27 cellular contexts compared by ENCODE assay signal in the genomic region with DNA sequence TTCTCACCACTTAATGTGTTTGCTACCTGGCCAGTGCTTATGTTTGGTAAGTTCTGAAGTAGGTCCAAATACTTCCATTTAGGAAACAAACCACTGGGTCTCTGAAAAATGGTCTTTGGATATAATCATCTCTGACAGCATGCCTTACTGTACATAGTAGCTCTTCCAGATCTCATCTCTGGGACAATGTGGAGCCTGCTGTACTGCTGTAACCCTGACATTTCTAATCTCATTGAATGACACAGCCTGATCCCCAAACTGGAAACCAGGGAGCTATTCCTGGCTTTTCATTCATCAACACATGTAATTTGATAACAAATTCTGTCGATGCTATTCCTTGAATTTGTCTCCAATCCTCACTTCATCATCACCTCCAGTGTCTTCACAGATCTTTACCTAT.
"Had no signal": no experiment of that assay in that cellular context is flagged by ENCODE, and none has a peak within 500 bp of the region (broad histone marks: within the 10 kb centered on the region; RNA-seq: fewer than 3 reads in every experiment).

No MANE protein-coding gene starts in this region.

- H3K4me3 ChIP-seq: stomach, suprapubic skin, testis, thoracic aorta, thyroid gland, tibial artery, tibial nerve, transverse colon, upper lobe of left lung, upper lobe of right lung, uterus, vagina had no signal

- DNase-seq: stimulated activated CD4-positive, alpha-beta T cell treated with anti-CD3 and anti-CD28 coated beads, Interleukin-2, amount 100 ng/mL, for 48 hours; stimulated activated CD4-positive, alpha-beta T cell treated with anti-CD3 and anti-CD28 coated beads, Interleukin-4, amount 100 ng/mL, for 1 hour; stimulated activated CD4-positive, alpha-beta T cell treated with anti-CD3 and anti-CD28 coated beads, Interleukin-4, amount 100 ng/mL, for 24 hours; stimulated activated CD4-positive, alpha-beta T cell treated with anti-CD3 and anti-CD28 coated beads, Interleukin-4, amount 100 ng/mL, for 4 hours; stimulated activated CD8-positive, alpha-beta memory T cell treated with anti-CD3 and anti-CD28 coated beads, Interleukin-4, amount 100 ng/mL, for 48 hours; stimulated activated naive B cell treated with anti-CD40 and anti-IgM and Interleukin-4, amounts not matched to agents 10 μg/mL and 1 μg/mL and 100 μg/mL, for 72 hours; stimulated activated naive CD4-positive, alpha-beta T cell; stimulated activated naive CD4-positive, alpha-beta T cell treated with Interleukin-2 at 50 U/mL for 16 hours; stimulated activated naive CD8-positive, alpha-beta T cell treated with anti-CD3 and anti-CD28 coated beads, Interleukin-15, amount 100 ng/mL, for 72 hours; stimulated activated naive CD8-positive, alpha-beta T cell treated with anti-CD3 and anti-CD28 coated beads, Interleukin-15, Interleukin-2, amounts not matched to agents 100 U/mL and 50 U/mL, for 24 hours; stomach; substantia nigra; testis; thyroid gland; tibial artery; transverse colon; trophoblast cell; upper lobe of left lung; upper lobe of right lung; uterus had no signal

- H3K4me1 ChIP-seq: testis, thyroid gland, tibial artery, transverse colon, uterus, vagina had no signal

- H3K9me3 ChIP-seq: stomach, suprapubic skin, testis, thoracic aorta, thyroid gland, tibial nerve, upper lobe of left lung, upper lobe of right lung, uterus, vagina had no signal

- ATAC-seq: stimulated activated effector memory CD8-positive, alpha-beta T cell treated with anti-CD3 and anti-CD28 coated beads, Interleukin-12 subunit alpha, Interleukin-12 subunit beta, amount 100 ng/mL, for 72 hours; stimulated activated memory B cell treated with anti-CD40 and anti-IgM and Interleukin-4, amounts not matched to agents 10 μg/mL and 1 μg/mL and 100 μg/mL, for 72 hours; stimulated activated naive CD8-positive, alpha-beta T cell treated with anti-CD3 and anti-CD28 coated beads, Interleukin-15, amount 100 ng/mL, for 72 hours; stimulated activated naive CD8-positive, alpha-beta T cell treated with anti-CD3 and anti-CD28 coated beads, Interleukin-15, Interleukin-2, amounts not matched to agents 100 U/mL and 50 U/mL, for 24 hours; upper lobe of right lung had no signal

- H3K36me3 ChIP-seq: stomach, suprapubic skin, thoracic aorta, thyroid gland, tibial artery, tibial nerve, transverse colon, upper lobe of right lung, uterus had no signal

- H3K27ac ChIP-seq: stomach, suprapubic skin, testis, thoracic aorta, thyroid gland, tibial artery, tibial nerve, transverse colon, upper lobe of left lung, upper lobe of right lung, uterus, vagina had no signal

- H3K27me3 ChIP-seq: stomach, suprapubic skin, testis, thyroid gland, tibial artery, tibial nerve, transverse colon, upper lobe of left lung, upper lobe of right lung, uterus, vagina had no signal

- FAIRE-seq: urothelium cell line had no signal
